ENCODE assay signal across 8 cellular contexts in the genomic region with DNA sequence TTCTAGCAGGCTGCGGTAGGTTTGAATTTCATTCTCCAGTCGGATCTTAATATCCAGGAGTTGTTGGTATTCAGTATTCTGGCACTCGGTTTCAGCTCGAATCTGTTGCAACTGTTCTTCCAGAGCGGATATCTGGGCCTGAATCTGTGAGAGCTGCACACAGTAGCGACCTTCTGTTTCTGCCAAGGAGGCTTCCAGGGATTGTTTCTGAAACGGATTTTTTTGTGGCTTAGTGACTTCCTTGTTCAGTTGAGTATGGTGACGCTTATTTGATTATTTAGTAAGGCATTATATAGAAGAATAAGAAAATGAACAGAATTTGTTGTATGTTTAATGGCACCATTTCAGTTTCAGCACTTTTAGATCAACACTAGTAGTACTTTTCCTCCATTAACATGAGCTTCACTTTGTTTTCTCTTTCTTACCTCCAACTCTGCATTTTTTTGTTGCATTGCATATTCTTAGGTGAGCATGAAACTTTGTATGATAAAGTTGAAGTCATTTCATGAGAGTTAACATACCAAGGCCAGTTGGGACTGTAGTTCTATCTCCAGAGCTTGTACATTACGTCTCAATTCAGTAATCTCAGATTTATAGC. TPM values are rescaled to one million over a fixed set of nuclear protein-coding genes. Genes with fewer than 3 reads are reported as not detected.
DNase-seq lines count a peak whose midpoint lies in the region; ATAC-seq and TF ChIP-seq lines count a peak whose summit lies in the region.

No MANE protein-coding gene starts in this region.

- TF ChIP-seq POLR2A in esophagus squamous epithelium (IDR thresholded peaks at IDR 0.05), result no peak

- H3K9me3 Mint-ChIP-seq in neural progenitor cell, result no peaks in the 10 kb centered on the region

- peak overlapping the region; percentile 95 for H3K4me3 ChIP-seq in GM23248
- peak overlapping the region; percentile 78 for H3K4me3 ChIP-seq in SJSA1
- peak overlapping the region; percentile 60 to 85 (median 72) for H3K4me3 ChIP-seq in esophagus squamous epithelium
- peak overlapping the region; percentile 78 for H3K4me3 ChIP-seq in neural progenitor cell

- peaks cover 3% of the 10 kb centered on the region for H3K27me3 Mint-ChIP-seq in neural progenitor cell (ENCODE audit: insufficient read depth, low read depth)

- peaks cover 48% of the 10 kb centered on the region for H3F3A ChIP-seq in GM23248 (ENCODE audit: insufficient read depth)
- H3F3A ChIP-seq in neural progenitor cell (ENCODE audit: low read depth), result peaks cover 29% of the 10 kb centered on the region

- no peaks in the 10 kb centered on the region for H3K9me2 ChIP-seq in GM23248 (ENCODE audit: insufficient read depth)

- H4K20me1 ChIP-seq in GM23248 (ENCODE audit: insufficient read depth), result no peaks in the 10 kb centered on the region
- H4K20me1 ChIP-seq in neural progenitor cell (ENCODE audit: low read depth), result no peaks in the 10 kb centered on the region

- H3K4me3 Mint-ChIP-seq in neural progenitor cell, result peak overlapping the region; percentile 90

- DNase-seq in GM23248 (peak; percentile 68), SJSA1 (ENCODE audit: low read depth in 1 of 2, low spot score in 2 of 2) (no peak), esophagus squamous epithelium (lab: John Stamatoyannopoulos, UW) (no peak), neural progenitor cell (ENCODE audit: low spot score) (no peak), MV-4-11 (lab: John Stamatoyannopoulos, UW) (no peak), retina (no peak), kidney glomerular epithelial cell (lab: John Stamatoyannopoulos, UW) (no peak)

- in situ Hi-C loops in GM23248 (cut with MboI), result loop anchor here (10.0 kb wide), 1 partner anchor 85 kb away; no protein-coding TSS in a partner anchor

- 13% methylated on average over 9 of the region's 9 CpGs for WGBS in GM23248 (ENCODE audit: low coverage in 1 of 2, low lambda C conversion rate in 2 of 2, missing lambda C conversion rate in 2 of 2), 2 experiments
- WGBS in esophagus squamous epithelium, 2 donors, result 40 to 54% methylated on average over 9 of the region's 9 CpGs

- H3K9me3 ChIP-seq in GM23248 (ENCODE audit: low read depth) (no peaks in the 10 kb centered on the region), SJSA1 (replicated peaks) (no peaks in the 10 kb centered on the region), esophagus squamous epithelium (no peaks in the 10 kb centered on the region), neural progenitor cell (ENCODE audit: low read depth) (no peaks in the 10 kb centered on the region)

- TF ChIP-seq CTCF in esophagus squamous epithelium (IDR thresholded peaks at IDR 0.05), result no peak
- TF ChIP-seq CTCF in neural progenitor cell (IDR thresholded peaks at IDR 0.05), result no peak

- peaks cover 3% of the 10 kb centered on the region for H3K36me3 Mint-ChIP-seq in neural progenitor cell

- H3K27ac ChIP-seq in GM23248 (peak overlapping the region; percentile 84), SJSA1 (peak overlapping the region; percentile 85), esophagus squamous epithelium (peak overlapping the region; percentile 74 to 96 (median 93)), neural progenitor cell (no peak overlapping the region)

- H2AFZ ChIP-seq in GM23248 (peak overlapping the region; percentile 92), neural progenitor cell (replicated peaks) (peak overlapping the region; percentile 60)

- intact Hi-C loops in esophagus squamous epithelium (cut with DNase I), result no loop called here

- peak overlapping the region; percentile 93 for H3K9ac ChIP-seq in GM23248
- H3K9ac ChIP-seq in neural progenitor cell, result no peak overlapping the region

- H3K27me3 ChIP-seq in GM23248 (replicated peaks; ENCODE audit: insufficient read depth) (no peaks in the 10 kb centered on the region), SJSA1 (replicated peaks) (no peaks in the 10 kb centered on the region), esophagus squamous epithelium (no peaks in the 10 kb centered on the region), neural progenitor cell (peaks cover 34% of the 10 kb centered on the region)

- peaks cover 26% of the 10 kb centered on the region for H3K4me1 ChIP-seq in GM23248 (ENCODE audit: insufficient read depth)
- peaks cover 34% of the 10 kb centered on the region for H3K4me1 ChIP-seq in SJSA1 (replicated peaks)
- peaks cover 0 to 21% (median 8%) of the 10 kb centered on the region in 3 donors for H3K4me1 ChIP-seq in esophagus squamous epithelium
- peaks cover 4% of the 10 kb centered on the region for H3K4me1 ChIP-seq in neural progenitor cell

- H3K79me2 ChIP-seq in GM23248 (ENCODE audit: insufficient read depth) (peaks cover 59% of the 10 kb centered on the region), neural progenitor cell (ENCODE audit: low read depth) (peaks cover 17% of the 10 kb centered on the region)

- no peak for ATAC-seq in HG03108 (IDR thresholded peaks at IDR 0.05; ENCODE audit: unreplicated experiment)

- H3K4me1 Mint-ChIP-seq in neural progenitor cell, result peaks cover 19% of the 10 kb centered on the region

- H3K36me3 ChIP-seq in GM23248 (ENCODE audit: low read depth), result peaks cover 12% of the 10 kb centered on the region; the same call in 1 of the 2 replicates
- peaks cover 18% of the 10 kb centered on the region for H3K36me3 ChIP-seq in SJSA1
- peaks cover 0 to 19% (median 0%) of the 10 kb centered on the region in 3 donors for H3K36me3 ChIP-seq in esophagus squamous epithelium
- no peaks in the 10 kb centered on the region for H3K36me3 ChIP-seq in neural progenitor cell

- peak overlapping the region; percentile 78 for H3K27ac Mint-ChIP-seq in neural progenitor cell

- peak overlapping the region; percentile 91 for H3K4me2 ChIP-seq in GM23248 (ENCODE audit: unreplicated experiment)
- peak overlapping the region; percentile 76 for H3K4me2 ChIP-seq in neural progenitor cell

RNA-seq across cellular contexts. Expression of gene KRT10, which starts 2.8 kb away (rescaled TPM):
- 21.8 and 23.3 TPM in 2 replicates for total RNA-seq in GM23248 (2014; rRNA removed; shearing (Covaris generic))
- polyA plus RNA-seq in GM23248 (2016; fragmentation: Nextera tagmentation; extraction: Ambion mirVana), result 141 and 145 TPM in 2 replicates
- 29.7 and 73.0 TPM in 2 replicates for total RNA-seq in SJSA1 (2014; rRNA removed; shearing (Covaris generic))
- 10 to 100 TPM; 14.4 to 50.0 (median 33.2) TPM for total RNA-seq in esophagus squamous epithelium
- 7.5 and 19.3 TPM in 2 replicates for total RNA-seq in neural progenitor cell (ENCODE audit: low replicate concordance)

RNA-seq across cellular contexts. Expression of gene KRT28, which starts 19.9 kb away (rescaled TPM):
- not detected in 2 replicates for total RNA-seq in GM23248 (2014; rRNA removed; shearing (Covaris generic))
- polyA plus RNA-seq in GM23248 (2016; fragmentation: Nextera tagmentation; extraction: Ambion mirVana), result not detected in 2 replicates
- total RNA-seq in SJSA1 (2014; rRNA removed; shearing (Covaris generic)), result not detected in 2 replicates
- total RNA-seq in esophagus squamous epithelium, result not detected
- total RNA-seq in neural progenitor cell (ENCODE audit: low replicate concordance), result not detected in 2 replicates

RNA-seq across cellular contexts. Expression of gene KRT27, which starts 37.3 kb away (rescaled TPM):
- not detected in 2 replicates for total RNA-seq in GM23248 (2014; rRNA removed; shearing (Covaris generic))
- not detected in 2 replicates for polyA plus RNA-seq in GM23248 (2016; fragmentation: Nextera tagmentation; extraction: Ambion mirVana)
- total RNA-seq in SJSA1 (2014; rRNA removed; shearing (Covaris generic)), result not detected in 2 replicates
- total RNA-seq in esophagus squamous epithelium (not detected), neural progenitor cell (ENCODE audit: low replicate concordance) (not detected in 2 replicates)

RNA-seq across cellular contexts. Expression of gene KRT12, which starts 47.4 kb away (rescaled TPM):
- total RNA-seq in GM23248 (2014; rRNA removed; shearing (Covaris generic)), result not detected in 2 replicates
- not detected in 2 replicates for polyA plus RNA-seq in GM23248 (2016; fragmentation: Nextera tagmentation; extraction: Ambion mirVana)
- not detected in 2 replicates for total RNA-seq in SJSA1 (2014; rRNA removed; shearing (Covaris generic))
- total RNA-seq in esophagus squamous epithelium (not detected), neural progenitor cell (ENCODE audit: low replicate concordance) (not detected in 2 replicates)

RNA-seq across cellular contexts. Expression of gene KRT26, which starts 47.6 kb away (rescaled TPM):
- not detected in 2 replicates for total RNA-seq in GM23248 (2014; rRNA removed; shearing (Covaris generic))
- not detected in 2 replicates for polyA plus RNA-seq in GM23248 (2016; fragmentation: Nextera tagmentation; extraction: Ambion mirVana)
- total RNA-seq in SJSA1 (2014; rRNA removed; shearing (Covaris generic)), result not detected in 2 replicates
- total RNA-seq in esophagus squamous epithelium (not detected), neural progenitor cell (ENCODE audit: low replicate concordance) (not detected in 2 replicates)
